In the genomic region with DNA sequence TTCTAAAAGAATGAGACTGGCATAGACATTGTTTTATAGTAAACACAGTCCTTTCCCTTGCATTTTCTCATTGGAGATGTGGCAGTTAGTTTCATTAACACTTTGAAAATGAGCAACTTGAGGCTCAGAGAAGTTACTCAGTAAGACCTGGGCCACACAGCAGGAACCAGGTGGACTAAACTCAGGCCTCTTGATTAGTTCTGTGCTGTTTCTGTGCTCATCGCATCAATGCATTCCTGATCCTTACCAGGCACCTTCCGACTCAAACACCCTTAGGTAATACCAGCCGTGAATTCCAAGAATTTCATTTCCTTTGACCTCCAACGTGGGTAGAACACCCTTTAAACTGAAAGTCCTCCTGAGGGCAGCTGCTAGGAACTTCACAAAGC, we compare ENCODE assay signal across 1 cellular context.
TF ChIP-seq lines count a peak whose summit lies in the region.

No MANE protein-coding gene starts in this region.

TF ChIP-seq in SK-N-SH, 30 proteins besides CTCF, POLR2A, EP300 and RAD21 (continued from another document):
- TF ChIP-seq, protein P1, sequence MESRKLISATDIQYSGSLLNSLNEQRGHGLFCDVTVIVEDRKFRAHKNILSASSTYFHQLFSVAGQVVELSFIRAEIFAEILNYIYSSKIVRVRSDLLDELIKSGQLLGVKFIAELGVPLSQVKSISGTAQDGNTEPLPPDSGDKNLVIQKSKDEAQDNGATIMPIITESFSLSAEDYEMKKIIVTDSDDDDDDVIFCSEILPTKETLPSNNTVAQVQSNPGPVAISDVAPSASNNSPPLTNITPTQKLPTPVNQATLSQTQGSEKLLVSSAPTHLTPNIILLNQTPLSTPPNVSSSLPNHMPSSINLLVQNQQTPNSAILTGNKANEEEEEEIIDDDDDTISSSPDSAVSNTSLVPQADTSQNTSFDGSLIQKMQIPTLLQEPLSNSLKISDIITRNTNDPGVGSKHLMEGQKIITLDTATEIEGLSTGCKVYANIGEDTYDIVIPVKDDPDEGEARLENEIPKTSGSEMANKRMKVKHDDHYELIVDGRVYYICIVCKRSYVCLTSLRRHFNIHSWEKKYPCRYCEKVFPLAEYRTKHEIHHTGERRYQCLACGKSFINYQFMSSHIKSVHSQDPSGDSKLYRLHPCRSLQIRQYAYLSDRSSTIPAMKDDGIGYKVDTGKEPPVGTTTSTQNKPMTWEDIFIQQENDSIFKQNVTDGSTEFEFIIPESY (IDR thresholded peaks at IDR 0.05; ENCODE audit: borderline replicate concordance, low read depth): no peak
- TF ChIP-seq CHD2 (IDR thresholded peaks at IDR 0.05; ENCODE audit: low read length, partially characterized antibody): no peak
- TF ChIP-seq, protein P2, sequence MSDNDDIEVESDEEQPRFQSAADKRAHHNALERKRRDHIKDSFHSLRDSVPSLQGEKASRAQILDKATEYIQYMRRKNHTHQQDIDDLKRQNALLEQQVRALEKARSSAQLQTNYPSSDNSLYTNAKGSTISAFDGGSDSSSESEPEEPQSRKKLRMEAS (IDR thresholded peaks at IDR 0.05; ENCODE audit: low read depth): no peak
- TF ChIP-seq RCOR1 (IDR thresholded peaks at IDR 0.05; ENCODE audit: low read length): no peak
